In the genomic region with DNA sequence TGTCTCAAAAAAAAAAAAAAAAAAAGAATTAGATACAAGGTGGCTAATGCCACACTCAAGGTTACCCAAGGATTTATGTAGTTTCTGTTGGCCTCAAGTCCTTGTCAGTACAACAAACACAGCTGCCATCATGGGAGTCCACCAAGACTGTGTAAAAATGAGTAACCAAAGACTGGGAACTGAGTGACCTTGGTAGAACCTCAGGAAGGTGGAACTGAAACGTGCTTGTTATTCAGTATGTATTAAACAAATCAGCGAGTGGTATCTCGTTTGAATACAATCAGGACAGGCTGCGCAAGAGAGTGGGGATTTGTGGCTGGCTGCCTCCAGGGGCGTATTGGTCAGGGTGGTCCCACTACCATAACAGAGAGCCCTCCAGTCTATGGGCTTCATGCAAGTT, we compare ENCODE assay signal across 10 cellular contexts. TPM values are rescaled to one million over a fixed set of nuclear protein-coding genes. Genes with fewer than 3 reads are reported as not detected.
A peak's percentile ranks its signal among the peaks of the same experiment; 100 is the strongest.
DNase-seq lines count a peak whose midpoint lies in the region; ATAC-seq, FAIRE-seq and TF ChIP-seq lines count a peak whose summit lies in the region.
"Had no signal": no experiment of that assay in that cellular context is flagged by ENCODE, and none has a peak within 500 bp of the region (broad histone marks: within the 10 kb centered on the region; RNA-seq: fewer than 3 reads in every experiment).

No MANE protein-coding gene starts in this region.

- DNase-seq in sigmoid colon (peak; percentile 30), NCI-H2029 treated with DMSO at 0.1 percent for 48 hours (lab: John Stamatoyannopoulos, UW) (no peak), HTR-8/SVneo (ENCODE audit: insufficient read length, low spot score) (no peak)
- DNase-seq: NCI-H1436 treated with DMSO at 0.1 percent for 48 hours, tibial artery had no signal

- no peaks in the 10 kb centered on the region for H3K36me3 ChIP-seq in sigmoid colon
- H3K36me3 ChIP-seq: right atrium auricular region, tibial artery had no signal

- H3K4me3 ChIP-seq in sigmoid colon, result no peak overlapping the region
- H3K4me3 ChIP-seq: right atrium auricular region, tibial artery had no signal

- no peak for FAIRE-seq in HTR-8/SVneo (lab: Jason Lieb, UNC)

- H3K27ac ChIP-seq in sigmoid colon, result no peak overlapping the region
- H3K27ac ChIP-seq: right atrium auricular region, tibial artery had no signal

- H3K4me1 ChIP-seq in sigmoid colon, result no peaks in the 10 kb centered on the region
- H3K4me1 ChIP-seq: right atrium auricular region, tibial artery had no signal

- H3K9me3 ChIP-seq in sigmoid colon, result no peaks in the 10 kb centered on the region
- H3K9me3 ChIP-seq: right atrium auricular region, tibial artery had no signal

- 65 to 71% methylated on average over 5 of the region's 5 CpGs for WGBS in sigmoid colon, 2 donors

- ATAC-seq in GM18909 (IDR thresholded peaks at IDR 0.05; ENCODE audit: poor library complexity, unreplicated experiment) (peak; percentile 79), GM21619 (IDR thresholded peaks at IDR 0.05; ENCODE audit: unreplicated experiment) (peak; percentile 84), HG03354 (IDR thresholded peaks at IDR 0.05; ENCODE audit: poor library complexity, severe bottlenecking, unreplicated experiment) (peak; percentile 81)
- ATAC-seq in activated CD4-positive, CD25-positive, alpha-beta regulatory T cell treated with anti-CD3 and anti-CD28 coated beads, Interleukin-2, amount 50 U/mL, for 24 hours, result no peak

- H3K27me3 ChIP-seq in sigmoid colon, result no peaks in the 10 kb centered on the region
- H3K27me3 ChIP-seq: right atrium auricular region, tibial artery had no signal

- no peak for TF ChIP-seq POLR2A in sigmoid colon (IDR thresholded peaks at IDR 0.05)

- intact Hi-C loops in sigmoid colon (cut with DNase I), result no loop called here

- no peak for TF ChIP-seq EP300 in sigmoid colon (IDR thresholded peaks at IDR 0.05)

- TF ChIP-seq CTCF in sigmoid colon (IDR thresholded peaks at IDR 0.05), result no peak

RNA-seq across cellular contexts. Expression of a gene that starts 1.6 kb away (rescaled TPM):
- not detected for total RNA-seq in sigmoid colon
- polyA plus RNA-seq in sigmoid colon, result 10 to 100 TPM in 1 of 3 donors, under 1 TPM in 1, not detected in 1; 0.57 to 23.4 TPM

RNA-seq across cellular contexts. Expression of a gene that starts 24.6 kb away (rescaled TPM):
- 1 to 10 TPM in 1 of 4 donors, not detected in 3; 1.6 TPM for total RNA-seq in sigmoid colon
- 10 to 100 TPM in 1 of 3 donors, 1 to 10 TPM in 2; 2.4 to 13.9 (median 4.2) TPM for polyA plus RNA-seq in sigmoid colon

RNA-seq across cellular contexts. Expression of a gene that starts 53.6 kb away (rescaled TPM):
- total RNA-seq in sigmoid colon, result 100 to 1,000 TPM in 1 of 4 donors, 10 to 100 TPM in 3; 56.4 to 136 (median 72.0) TPM
- polyA plus RNA-seq in sigmoid colon, result 10 to 100 TPM; 39.9 to 49.2 (median 41.4) TPM

RNA-seq across cellular contexts. Expression of a gene that starts 57.7 kb away (rescaled TPM):
- total RNA-seq in sigmoid colon, result 10 to 100 TPM; 10.6 to 13.0 (median 12.8) TPM
- polyA plus RNA-seq in sigmoid colon, result 10 to 100 TPM; 18.6 to 23.0 (median 21.3) TPM

Comparison
In these comparisons a context has a peak if more than half of its experiments do, and no peak if none do; other contexts are left out.
1. ATAC-seq: peak in GM18909 (single experiment), GM21619 (single experiment) and HG03354 (single experiment); none in activated CD4-positive, CD25-positive, alpha-beta regulatory T cell treated with anti-CD3 and anti-CD28 coated beads, Interleukin-2, amount 50 U/mL, for 24 hours (0 of 2).